ENCODE assay signal across 29 cellular contexts in genomic region chr1:28306550-28306949, GRCh38. TPM values are rescaled to one million over a fixed set of nuclear protein-coding genes. Genes with fewer than 3 reads are reported as not detected.
DNase-seq lines count a peak whose midpoint lies in the region; ATAC-seq and TF ChIP-seq lines count a peak whose summit lies in the region.
"Had no signal": no experiment of that assay in that cellular context is flagged by ENCODE, and none has a peak within 500 bp of the region (broad histone marks: within the 10 kb centered on the region; RNA-seq: fewer than 3 reads in every experiment).

No MANE protein-coding gene starts in this region.

- H3K36me3 Mint-ChIP-seq in T-helper 17 cell (ENCODE audit: low read depth) (no peaks in the 10 kb centered on the region), nephron (ENCODE audit: low read depth) (no peaks in the 10 kb centered on the region)
- H3K36me3 Mint-ChIP-seq in activated T-cell treated with anti-CD3 and anti-CD28 coated beads, Interleukin-2, amount 50 U/mL, for 4 hours (ENCODE audit: insufficient read depth) = no peaks in the 10 kb centered on the region
- H3K36me3 Mint-ChIP-seq: activated naive CD8-positive, alpha-beta T cell treated with anti-CD3 and anti-CD28 coated beads for 36 hours; CD4-positive, alpha-beta memory T cell; stimulated activated naive B cell treated with anti-CD40 and anti-IgM and Interleukin-4, amounts not matched to agents 10 μg/mL and 1 μg/mL and 100 μg/mL, for 72 hours had no signal

- no peaks in the 10 kb centered on the region for H3K36me3 ChIP-seq in cardiac muscle cell
- no peaks in the 10 kb centered on the region for H3K36me3 ChIP-seq in right atrium auricular region
- H3K36me3 ChIP-seq: ascending aorta, colonic mucosa, left ventricle myocardium inferior, upper lobe of left lung had no signal

- H3K4me1 ChIP-seq in cardiac muscle cell (ENCODE audit: low read depth) (no peaks in the 10 kb centered on the region), right atrium auricular region (no peaks in the 10 kb centered on the region)
- H3K4me1 ChIP-seq: ascending aorta, colonic mucosa, left ventricle myocardium inferior, psoas muscle had no signal

- no peak overlapping the region for H3K4me3 ChIP-seq in cardiac muscle cell
- no peak overlapping the region for H3K4me3 ChIP-seq in right atrium auricular region
- H3K4me3 ChIP-seq: ascending aorta, colonic mucosa, left ventricle myocardium inferior, psoas muscle, upper lobe of left lung had no signal

- no peak for TF ChIP-seq CTCF in cardiac muscle cell (IDR thresholded peaks at IDR 0.05; ENCODE audit: low read depth, low read length)
- TF ChIP-seq CTCF in right atrium auricular region (IDR thresholded peaks at IDR 0.05) = no peak
- no peak for TF ChIP-seq CTCF in nephron (IDR thresholded peaks at IDR 0.05; ENCODE audit: unreplicated experiment in 3 of 3)

- ATAC-seq in T-helper 17 cell = no peak
- ATAC-seq in GM21786 (IDR thresholded peaks at IDR 0.05; ENCODE audit: unreplicated experiment) = no peak
- ATAC-seq in activated T-cell treated with anti-CD3 and anti-CD28 coated beads, Interleukin-2, amount 50 U/mL, for 4 hours = no peak
- ATAC-seq: psoas muscle; stimulated activated naive B cell treated with anti-CD40 and anti-IgM and Interleukin-4, amounts not matched to agents 10 μg/mL and 1 μg/mL and 100 μg/mL, for 72 hours had no signal

- no peak overlapping the region for H3K4me3 Mint-ChIP-seq in T-helper 17 cell
- H3K4me3 Mint-ChIP-seq in nephron = no peak overlapping the region
- H3K4me3 Mint-ChIP-seq in activated T-cell treated with anti-CD3 and anti-CD28 coated beads, Interleukin-2, amount 50 U/mL, for 4 hours = no peak overlapping the region
- H3K4me3 Mint-ChIP-seq: activated naive CD8-positive, alpha-beta T cell treated with anti-CD3 and anti-CD28 coated beads for 36 hours; CD4-positive, alpha-beta memory T cell; stimulated activated naive B cell treated with anti-CD40 and anti-IgM and Interleukin-4, amounts not matched to agents 10 μg/mL and 1 μg/mL and 100 μg/mL, for 72 hours had no signal

- H3K4me1 Mint-ChIP-seq in T-helper 17 cell (no peaks in the 10 kb centered on the region), nephron (no peaks in the 10 kb centered on the region)
- H3K4me1 Mint-ChIP-seq in activated T-cell treated with anti-CD3 and anti-CD28 coated beads, Interleukin-2, amount 50 U/mL, for 4 hours (ENCODE audit: low read depth) = no peaks in the 10 kb centered on the region

- no peak for DNase-seq in cardiac muscle cell (ENCODE audit: low read depth in 1 of 2, low spot score in 1 of 2)
- no peak for DNase-seq in right atrium auricular region (ENCODE audit: low spot score)
- DNase-seq in T-helper 17 cell = no peak
- no peak for DNase-seq in AML-193 (lab: John Stamatoyannopoulos, UW)
- DNase-seq in activated T-cell treated with anti-CD3 and anti-CD28 coated beads, Interleukin-2, amount 50 U/mL, for 4 hours = no peak
- DNase-seq in GM19240 (ENCODE audit: insufficient read length, low spot score) = no peak
- DNase-seq: activated CD4-positive, alpha-beta T cell treated with anti-CD3 and anti-CD28 coated beads for 4 hours; activated CD8-positive, alpha-beta memory T cell treated with anti-CD3 and anti-CD28 coated beads for 24 hours; activated effector memory CD4-positive, alpha-beta T cell treated with Interleukin-2 at 50 U/mL for 16 hours; activated naive CD8-positive, alpha-beta T cell treated with anti-CD3 and anti-CD28 coated beads for 36 hours; CD4-positive, alpha-beta memory T cell; colonic mucosa; effector memory CD4-positive, alpha-beta T cell; erythroblast; glutamatergic neuron; left ventricle myocardium inferior; mesendoderm; NCI-H1694; NCI-H2171; NCI-H510A; psoas muscle; stimulated activated naive B cell treated with anti-CD40 and anti-IgM and Interleukin-4, amounts not matched to agents 10 μg/mL and 1 μg/mL and 100 μg/mL, for 72 hours; substantia nigra; T-helper 9 cell had no signal

- H3K27ac ChIP-seq in cardiac muscle cell (peak overlapping the region; percentile 43), right atrium auricular region (no peak overlapping the region)
- H3K27ac ChIP-seq: ascending aorta, colonic mucosa, left ventricle myocardium inferior, psoas muscle, VCaP had no signal

- H3K27ac Mint-ChIP-seq in T-helper 17 cell (peak overlapping the region; percentile 6), nephron (peak overlapping the region in 2 of 3 experiments; percentile 38 to 79)
- H3K27ac Mint-ChIP-seq: activated naive CD8-positive, alpha-beta T cell treated with anti-CD3 and anti-CD28 coated beads for 36 hours; CD4-positive, alpha-beta memory T cell; stimulated activated naive B cell treated with anti-CD40 and anti-IgM and Interleukin-4, amounts not matched to agents 10 μg/mL and 1 μg/mL and 100 μg/mL, for 72 hours had no signal

- H3K9me3 Mint-ChIP-seq in nephron = no peaks in the 10 kb centered on the region
- H3K9me3 Mint-ChIP-seq in activated T-cell treated with anti-CD3 and anti-CD28 coated beads, Interleukin-2, amount 50 U/mL, for 4 hours = no peaks in the 10 kb centered on the region
- H3K9me3 Mint-ChIP-seq: activated naive CD8-positive, alpha-beta T cell treated with anti-CD3 and anti-CD28 coated beads for 36 hours; CD4-positive, alpha-beta memory T cell; stimulated activated naive B cell treated with anti-CD40 and anti-IgM and Interleukin-4, amounts not matched to agents 10 μg/mL and 1 μg/mL and 100 μg/mL, for 72 hours had no signal

- H3K9me3 ChIP-seq in cardiac muscle cell (ENCODE audit: low read depth) (no peaks in the 10 kb centered on the region), right atrium auricular region (no peaks in the 10 kb centered on the region), T-helper 17 cell (ENCODE audit: control insufficient read depth, low read length, poor library complexity, severe bottlenecking) (no peaks in the 10 kb centered on the region)
- H3K9me3 ChIP-seq: ascending aorta, colonic mucosa, left ventricle myocardium inferior, psoas muscle, upper lobe of left lung had no signal

- no peaks in the 10 kb centered on the region for H3K27me3 ChIP-seq in cardiac muscle cell
- no peaks in the 10 kb centered on the region for H3K27me3 ChIP-seq in right atrium auricular region
- H3K27me3 ChIP-seq: ascending aorta, colonic mucosa, upper lobe of left lung had no signal

- no peaks in the 10 kb centered on the region for H3K27me3 Mint-ChIP-seq in T-helper 17 cell
- no peaks in the 10 kb centered on the region for H3K27me3 Mint-ChIP-seq in nephron (ENCODE audit: low read depth)
- H3K27me3 Mint-ChIP-seq in activated T-cell treated with anti-CD3 and anti-CD28 coated beads, Interleukin-2, amount 50 U/mL, for 4 hours (ENCODE audit: low read depth) = no peaks in the 10 kb centered on the region
- H3K27me3 Mint-ChIP-seq: activated naive CD8-positive, alpha-beta T cell treated with anti-CD3 and anti-CD28 coated beads for 36 hours; CD4-positive, alpha-beta memory T cell; stimulated activated naive B cell treated with anti-CD40 and anti-IgM and Interleukin-4, amounts not matched to agents 10 μg/mL and 1 μg/mL and 100 μg/mL, for 72 hours had no signal

RNA-seq across cellular contexts. Expression of gene MED18, which starts 22.3 kb away (rescaled TPM):
- total RNA-seq in cardiac muscle cell = 11.5 and 14.9 TPM in 2 replicates
- polyA plus RNA-seq in cardiac muscle cell = 14.1 and 17.6 TPM in 2 replicates
- total RNA-seq in right atrium auricular region = 1 to 10 TPM; 5.8 to 6.4 TPM
- 1 to 10 TPM; 4.6 to 4.7 TPM for total RNA-seq in T-helper 17 cell
- 10 to 100 TPM; 11.6 to 14.7 (median 11.7) TPM for total RNA-seq in activated T-cell treated with anti-CD3 and anti-CD28 coated beads, Interleukin-2, amount 50 U/mL, for 4 hours

RNA-seq across cellular contexts. Expression of gene SESN2, which starts 47.2 kb away (rescaled TPM):
- total RNA-seq in cardiac muscle cell (22.3 and 24.6 TPM in 2 replicates), right atrium auricular region (1 to 10 TPM; 4.1 to 8.9 TPM), T-helper 17 cell (10 to 100 TPM; 16.6 to 35.3 TPM)
- polyA plus RNA-seq in cardiac muscle cell = 24.5 and 24.8 TPM in 2 replicates
- 10 to 100 TPM; 21.4 to 38.3 (median 27.3) TPM for total RNA-seq in activated T-cell treated with anti-CD3 and anti-CD28 coated beads, Interleukin-2, amount 50 U/mL, for 4 hours
